In the genomic region with DNA sequence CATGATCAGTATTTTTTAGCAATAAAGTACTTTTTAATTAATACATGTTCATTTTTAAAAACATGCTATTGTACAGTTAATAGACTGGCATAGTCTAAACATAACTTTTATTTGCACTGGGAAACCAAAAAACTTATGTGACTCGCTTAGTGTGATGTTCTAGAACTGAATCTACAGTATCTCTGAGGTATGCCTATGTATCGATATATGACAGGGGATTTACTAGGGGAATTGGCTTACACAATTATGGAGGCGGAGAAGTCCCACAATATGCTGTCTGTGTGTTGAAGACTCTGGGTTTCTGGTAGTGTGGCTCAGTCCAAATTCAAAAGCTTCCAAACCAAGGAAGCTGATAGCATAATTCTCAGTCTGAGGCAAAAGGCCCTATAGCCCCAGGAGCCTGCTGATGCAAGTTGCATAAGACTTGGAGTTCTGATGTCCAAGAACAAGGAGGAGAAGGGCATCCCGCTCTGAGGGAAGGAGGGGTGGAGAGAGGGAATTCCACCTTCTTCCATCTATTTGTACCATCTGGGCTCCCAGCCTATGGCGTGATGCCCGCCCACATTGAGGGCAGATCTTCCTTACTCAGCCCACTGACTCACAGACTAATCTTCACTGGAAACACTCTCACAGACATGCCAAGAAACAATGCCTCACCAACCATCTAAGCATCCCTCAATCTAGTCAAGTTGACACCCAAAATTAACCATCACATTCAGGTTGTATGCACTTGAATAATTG, we compare ENCODE assay signal across 16 cellular contexts. TPM values are rescaled to one million over a fixed set of nuclear protein-coding genes. Genes with fewer than 3 reads are reported as not detected.
DNase-seq lines count a peak whose midpoint lies in the region; ATAC-seq and TF ChIP-seq lines count a peak whose summit lies in the region.
"Had no signal": no experiment of that assay in that cellular context is flagged by ENCODE, and none has a peak within 500 bp of the region (broad histone marks: within the 10 kb centered on the region; RNA-seq: fewer than 3 reads in every experiment).

No MANE protein-coding gene starts in this region.

- H3K4me3 ChIP-seq in fibroblast of the aortic adventitia (ENCODE audit: low read depth, low read length) (no peak overlapping the region), mucosa of descending colon (no peak overlapping the region)
- H3K4me3 ChIP-seq: BLaER1, lung, upper lobe of left lung had no signal

- ATAC-seq in SK-N-SH treated with all-trans-retinoic acid at 6 μM for 48 hours (peak; percentile 65), mucosa of descending colon (no peak)
- peak; percentile 92 for ATAC-seq in stimulated activated naive CD8-positive, alpha-beta T cell treated with anti-CD3 and anti-CD28 coated beads, Interleukin-15, Interleukin-2, amounts not matched to agents 100 U/mL and 50 U/mL, for 24 hours

- H3K4me1 Mint-ChIP-seq in activated naive CD4-positive, alpha-beta T cell treated with anti-CD3 and anti-CD28 coated beads for 36 hours (ENCODE audit: low read depth) = peaks cover 47% of the 10 kb centered on the region
- peaks cover 3% of the 10 kb centered on the region for H3K4me1 Mint-ChIP-seq in activated naive CD4-positive, alpha-beta T cell treated with anti-CD3 and anti-CD28 coated beads, Interleukin-2, amount 10 ng/mL, durations not matched to agents 7 days and 5 days

- H3K4me1 ChIP-seq in mucosa of descending colon (ENCODE audit: low read depth) = no peaks in the 10 kb centered on the region
- H3K4me1 ChIP-seq: BLaER1, upper lobe of left lung had no signal

- DNase-seq in activated naive CD4-positive, alpha-beta T cell treated with anti-CD3 and anti-CD28 coated beads for 36 hours = peak; percentile 9
- no peak for DNase-seq in activated naive CD4-positive, alpha-beta T cell treated with anti-CD3 and anti-CD28 coated beads, Interleukin-2, amount 10 ng/mL, durations not matched to agents 7 days and 5 days
- DNase-seq in fibroblast of the aortic adventitia (ENCODE audit: low read depth) (peak; percentile 72), mucosa of descending colon (no peak), GDM1 (lab: John Stamatoyannopoulos, UW) (no peak), germinal center (ENCODE audit: low spot score) (no peak)
- peak; percentile 15 for DNase-seq in stimulated activated naive CD8-positive, alpha-beta T cell treated with anti-CD3 and anti-CD28 coated beads, Interleukin-15, Interleukin-2, amounts not matched to agents 100 U/mL and 50 U/mL, for 24 hours
- DNase-seq: GF-D8, glutamatergic neuron, NCI-H2081, upper lobe of left lung had no signal

- H3K27me3 Mint-ChIP-seq in activated naive CD4-positive, alpha-beta T cell treated with anti-CD3 and anti-CD28 coated beads for 36 hours (ENCODE audit: low read depth) = no peaks in the 10 kb centered on the region
- H3K27me3 Mint-ChIP-seq in activated naive CD4-positive, alpha-beta T cell treated with anti-CD3 and anti-CD28 coated beads, Interleukin-2, amount 10 ng/mL, durations not matched to agents 7 days and 5 days = no peaks in the 10 kb centered on the region
- H3K27me3 Mint-ChIP-seq: IgD-negative memory B cell had no signal

- no peaks in the 10 kb centered on the region for H3K9me3 ChIP-seq in mucosa of descending colon
- H3K9me3 ChIP-seq: BLaER1, upper lobe of left lung had no signal

- H3K36me3 ChIP-seq in mucosa of descending colon (ENCODE audit: low read depth) = peaks cover 5% of the 10 kb centered on the region

- CTCF ChIA-PET in activated naive CD4-positive, alpha-beta T cell treated with anti-CD3 and anti-CD28 coated beads for 36 hours (lab: Charles Lee) = interaction anchor here (0.5 kb wide), 1 partner anchor 27 kb away, joined by 3 read pairs; the partner anchor contains the start of gene ZNF638
- CTCF ChIA-PET in activated naive CD4-positive, alpha-beta T cell treated with anti-CD3 and anti-CD28 coated beads, Interleukin-2, amount 10 ng/mL, durations not matched to agents 7 days and 5 days (lab: Charles Lee) = no interaction called here

- H3K9me3 Mint-ChIP-seq in activated naive CD4-positive, alpha-beta T cell treated with anti-CD3 and anti-CD28 coated beads for 36 hours = no peaks in the 10 kb centered on the region
- no peaks in the 10 kb centered on the region for H3K9me3 Mint-ChIP-seq in activated naive CD4-positive, alpha-beta T cell treated with anti-CD3 and anti-CD28 coated beads, Interleukin-2, amount 10 ng/mL, durations not matched to agents 7 days and 5 days
- H3K9me3 Mint-ChIP-seq: IgD-negative memory B cell; T-helper 1 cell treated with Interleukin-12 subunit alpha and Interleukin-12 subunit beta and Interleukin-4 antibody, amounts not matched to agents 30 μg/mL and 1 μg/mL, for 36 hours had no signal

- peaks cover 36% of the 10 kb centered on the region for H3K36me3 Mint-ChIP-seq in activated naive CD4-positive, alpha-beta T cell treated with anti-CD3 and anti-CD28 coated beads for 36 hours (ENCODE audit: low read depth)
- H3K36me3 Mint-ChIP-seq in activated naive CD4-positive, alpha-beta T cell treated with anti-CD3 and anti-CD28 coated beads, Interleukin-2, amount 10 ng/mL, durations not matched to agents 7 days and 5 days = peaks cover 50% of the 10 kb centered on the region

- no peak overlapping the region for H3K4me3 Mint-ChIP-seq in activated naive CD4-positive, alpha-beta T cell treated with anti-CD3 and anti-CD28 coated beads for 36 hours
- no peak overlapping the region for H3K4me3 Mint-ChIP-seq in activated naive CD4-positive, alpha-beta T cell treated with anti-CD3 and anti-CD28 coated beads, Interleukin-2, amount 10 ng/mL, durations not matched to agents 7 days and 5 days
- H3K4me3 Mint-ChIP-seq: IgD-negative memory B cell; T-helper 1 cell treated with Interleukin-12 subunit alpha and Interleukin-12 subunit beta and Interleukin-4 antibody, amounts not matched to agents 30 μg/mL and 1 μg/mL, for 36 hours had no signal

- H3K27ac Mint-ChIP-seq in activated naive CD4-positive, alpha-beta T cell treated with anti-CD3 and anti-CD28 coated beads for 36 hours = peak overlapping the region; percentile 28
- H3K27ac Mint-ChIP-seq in activated naive CD4-positive, alpha-beta T cell treated with anti-CD3 and anti-CD28 coated beads, Interleukin-2, amount 10 ng/mL, durations not matched to agents 7 days and 5 days = no peak overlapping the region
- H3K27ac Mint-ChIP-seq: IgD-negative memory B cell; T-helper 1 cell treated with Interleukin-12 subunit alpha and Interleukin-12 subunit beta and Interleukin-4 antibody, amounts not matched to agents 30 μg/mL and 1 μg/mL, for 36 hours had no signal

- intact Hi-C loops in activated naive CD4-positive, alpha-beta T cell treated with anti-CD3 and anti-CD28 coated beads for 36 hours (cut with micrococcal nuclease) = no loop called here
- intact Hi-C loops in mucosa of descending colon (cut with DNase I, micrococcal nuclease) = no loop called here

- TF ChIP-seq CTCF in fibroblast of the aortic adventitia (IDR thresholded peaks at IDR 0.05; ENCODE audit: insufficient read depth, low read length) = no peak
- no peak for TF ChIP-seq CTCF in mucosa of descending colon (IDR thresholded peaks at IDR 0.05)

TF ChIP-seq in SK-N-SH treated with all-trans-retinoic acid at 6 μM for 48 hours, 23 proteins besides CTCF, POLR2A, EP300 and RAD21:
- TF ChIP-seq CSDC2 (CRISPR knock-in tag; IDR thresholded peaks at IDR 0.05) (no peak), ZNF565 (CRISPR knock-in tag; conservative IDR thresholded peaks at IDR 0.05; ENCODE audit: low read depth) (no peak)
- TF ChIP-seq, protein P1, sequence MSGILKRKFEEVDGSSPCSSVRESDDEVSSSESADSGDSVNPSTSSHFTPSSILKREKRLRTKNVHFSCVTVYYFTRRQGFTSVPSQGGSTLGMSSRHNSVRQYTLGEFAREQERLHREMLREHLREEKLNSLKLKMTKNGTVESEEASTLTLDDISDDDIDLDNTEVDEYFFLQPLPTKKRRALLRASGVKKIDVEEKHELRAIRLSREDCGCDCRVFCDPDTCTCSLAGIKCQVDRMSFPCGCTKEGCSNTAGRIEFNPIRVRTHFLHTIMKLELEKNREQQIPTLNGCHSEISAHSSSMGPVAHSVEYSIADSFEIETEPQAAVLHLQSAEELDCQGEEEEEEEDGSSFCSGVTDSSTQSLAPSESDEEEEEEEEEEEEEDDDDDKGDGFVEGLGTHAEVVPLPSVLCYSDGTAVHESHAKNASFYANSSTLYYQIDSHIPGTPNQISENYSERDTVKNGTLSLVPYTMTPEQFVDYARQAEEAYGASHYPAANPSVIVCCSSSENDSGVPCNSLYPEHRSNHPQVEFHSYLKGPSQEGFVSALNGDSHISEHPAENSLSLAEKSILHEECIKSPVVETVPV (CRISPR knock-in tag; IDR thresholded peaks at IDR 0.05) = no peak

RNA-seq across cellular contexts. Expression of gene ZNF638, which starts 27.5 kb away (rescaled TPM):
- total RNA-seq in activated naive CD4-positive, alpha-beta T cell treated with anti-CD3 and anti-CD28 coated beads for 36 hours = 10 to 100 TPM; 79.8 to 84.0 TPM
- total RNA-seq in fibroblast of the aortic adventitia (ENCODE audit: low replicate concordance) (123 and 280 TPM in 2 replicates), mucosa of descending colon (100 to 1,000 TPM in 1 of 3 donors, 10 to 100 TPM in 2; 87.4 to 118 (median 95.0) TPM)

Comparison
In these comparisons a context has a peak if more than half of its experiments do, and no peak if none do; other contexts are left out.
1. DNase-seq: peak in activated naive CD4-positive, alpha-beta T cell treated with anti-CD3 and anti-CD28 coated beads for 36 hours (single experiment), fibroblast of the aortic adventitia (single experiment) and stimulated activated naive CD8-positive, alpha-beta T cell treated with anti-CD3 and anti-CD28 coated beads, Interleukin-15, Interleukin-2, amounts not matched to agents 100 U/mL and 50 U/mL, for 24 hours (single experiment); none in activated naive CD4-positive, alpha-beta T cell treated with anti-CD3 and anti-CD28 coated beads, Interleukin-2, amount 10 ng/mL, durations not matched to agents 7 days and 5 days (single experiment), mucosa of descending colon (0 of 3), GDM1 (single experiment) and germinal center (single experiment).